Comparison of ENCODE assay signal across 15 cellular contexts in the genomic region with DNA sequence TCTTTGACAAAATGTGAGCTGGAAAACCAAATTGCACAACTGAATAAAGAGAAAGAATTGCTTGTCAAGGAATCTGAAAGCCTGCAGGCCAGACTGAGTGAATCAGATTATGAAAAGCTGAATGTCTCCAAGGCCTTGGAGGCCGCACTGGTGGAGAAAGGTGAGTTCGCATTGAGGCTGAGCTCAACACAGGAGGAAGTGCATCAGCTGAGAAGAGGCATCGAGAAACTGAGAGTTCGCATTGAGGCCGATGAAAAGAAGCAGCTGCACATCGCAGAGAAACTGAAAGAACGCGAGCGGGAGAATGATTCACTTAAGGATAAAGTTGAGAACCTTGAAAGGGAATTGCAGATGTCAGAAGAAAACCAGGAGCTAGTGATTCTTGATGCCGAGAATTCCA. TPM values are rescaled to one million over a fixed set of nuclear protein-coding genes. Genes with fewer than 3 reads are reported as not detected.
DNase-seq lines count a peak whose midpoint lies in the region; ATAC-seq lines count a peak whose summit lies in the region.
"Had no signal": no experiment of that assay in that cellular context is flagged by ENCODE, and none has a peak within 500 bp of the region (broad histone marks: within the 10 kb centered on the region; RNA-seq: fewer than 3 reads in every experiment).

No MANE protein-coding gene starts in this region.

- H3K4me3 Mint-ChIP-seq in activated CD4-positive, alpha-beta T cell treated with anti-CD3 and anti-CD28 coated beads for 36 hours, result no peak overlapping the region
- peak overlapping the region; percentile 63 for H3K4me3 Mint-ChIP-seq in activated naive CD4-positive, alpha-beta T cell treated with anti-CD3 and anti-CD28 coated beads, Interleukin-2, amount 50 U/mL, for 24 hours
- peak overlapping the region; percentile 18 for H3K4me3 Mint-ChIP-seq in T-helper 2 cell treated with Interferon-gamma antibody and Interleukin-4, amounts not matched to agents 5 μg/mL and 100 μg/mL, for 36 hours
- no peak overlapping the region for H3K4me3 Mint-ChIP-seq in stimulated activated memory B cell treated with anti-CD40 and anti-IgM and Interleukin-4, amounts not matched to agents 10 μg/mL and 1 μg/mL and 100 μg/mL, for 72 hours
- H3K4me3 Mint-ChIP-seq: GM23338 had no signal

- POLR2A ChIA-PET in activated CD4-positive, alpha-beta T cell treated with anti-CD3 and anti-CD28 coated beads for 36 hours (lab: Charles Lee), result no interaction called here

- H3K4me1 Mint-ChIP-seq in activated CD4-positive, alpha-beta T cell treated with anti-CD3 and anti-CD28 coated beads for 36 hours, result peaks cover 2% of the 10 kb centered on the region
- H3K4me1 Mint-ChIP-seq in activated naive CD4-positive, alpha-beta T cell treated with anti-CD3 and anti-CD28 coated beads, Interleukin-2, amount 50 U/mL, for 24 hours, result peaks cover 10% of the 10 kb centered on the region
- peaks cover 4% of the 10 kb centered on the region for H3K4me1 Mint-ChIP-seq in T-helper 2 cell treated with Interferon-gamma antibody and Interleukin-4, amounts not matched to agents 5 μg/mL and 100 μg/mL, for 36 hours (ENCODE audit: low read depth)
- no peaks in the 10 kb centered on the region for H3K4me1 Mint-ChIP-seq in stimulated activated memory B cell treated with anti-CD40 and anti-IgM and Interleukin-4, amounts not matched to agents 10 μg/mL and 1 μg/mL and 100 μg/mL, for 72 hours
- H3K4me1 Mint-ChIP-seq: GM23338 had no signal

- intact Hi-C loops in activated CD4-positive, alpha-beta T cell treated with anti-CD3 and anti-CD28 coated beads for 36 hours (cut with DNase I, micrococcal nuclease), result no loop called here

- no peaks in the 10 kb centered on the region for H3K27me3 Mint-ChIP-seq in activated CD4-positive, alpha-beta T cell treated with anti-CD3 and anti-CD28 coated beads for 36 hours
- H3K27me3 Mint-ChIP-seq in activated naive CD4-positive, alpha-beta T cell treated with anti-CD3 and anti-CD28 coated beads, Interleukin-2, amount 50 U/mL, for 24 hours, result no peaks in the 10 kb centered on the region
- H3K27me3 Mint-ChIP-seq in T-helper 2 cell treated with Interferon-gamma antibody and Interleukin-4, amounts not matched to agents 5 μg/mL and 100 μg/mL, for 36 hours (ENCODE audit: low read depth), result no peaks in the 10 kb centered on the region
- H3K27me3 Mint-ChIP-seq in stimulated activated memory B cell treated with anti-CD40 and anti-IgM and Interleukin-4, amounts not matched to agents 10 μg/mL and 1 μg/mL and 100 μg/mL, for 72 hours, result no peaks in the 10 kb centered on the region

- CTCF ChIA-PET in activated CD4-positive, alpha-beta T cell treated with anti-CD3 and anti-CD28 coated beads for 36 hours (lab: Charles Lee), result interaction anchor here (0.6 to 1.6 kb wide), 4 partner anchors 10 to 1660 kb away, joined by 3 to 5 read pairs (median 4); no protein-coding TSS in a partner anchor

- no peak for DNase-seq in activated CD4-positive, alpha-beta T cell treated with anti-CD3 and anti-CD28 coated beads for 36 hours
- no peak for DNase-seq in activated CD4-positive, alpha-beta T cell treated with anti-CD3 and anti-CD28 coated beads for 4 hours
- DNase-seq in activated naive CD4-positive, alpha-beta T cell treated with anti-CD3 and anti-CD28 coated beads, Interleukin-2, amount 50 U/mL, for 16 hours, result no peak
- no peak for DNase-seq in T-helper 2 cell treated with Interferon-gamma antibody and Interleukin-4, amounts not matched to agents 5 μg/mL and 100 μg/mL, for 36 hours (ENCODE audit: low spot score)
- DNase-seq in mesenteric fat pad (ENCODE audit: low spot score) (no peak), ecto neural progenitor cell (ENCODE audit: low spot score) (no peak)
- DNase-seq: 8988T, AML-193, Calu3, DMS 273 treated with DMSO at 0.1 percent for 48 hours, H7 had no signal

- H3K9me3 Mint-ChIP-seq in activated CD4-positive, alpha-beta T cell treated with anti-CD3 and anti-CD28 coated beads for 36 hours (ENCODE audit: low read depth), result peaks cover 27% of the 10 kb centered on the region
- peaks cover 28% of the 10 kb centered on the region for H3K9me3 Mint-ChIP-seq in activated naive CD4-positive, alpha-beta T cell treated with anti-CD3 and anti-CD28 coated beads, Interleukin-2, amount 50 U/mL, for 24 hours
- no peaks in the 10 kb centered on the region for H3K9me3 Mint-ChIP-seq in T-helper 2 cell treated with Interferon-gamma antibody and Interleukin-4, amounts not matched to agents 5 μg/mL and 100 μg/mL, for 36 hours
- H3K9me3 Mint-ChIP-seq in stimulated activated memory B cell treated with anti-CD40 and anti-IgM and Interleukin-4, amounts not matched to agents 10 μg/mL and 1 μg/mL and 100 μg/mL, for 72 hours, result no peaks in the 10 kb centered on the region
- H3K9me3 Mint-ChIP-seq: GM23338 had no signal

- H3K36me3 Mint-ChIP-seq in activated CD4-positive, alpha-beta T cell treated with anti-CD3 and anti-CD28 coated beads for 36 hours (ENCODE audit: low read depth), result peaks cover 55% of the 10 kb centered on the region
- peaks cover 26% of the 10 kb centered on the region for H3K36me3 Mint-ChIP-seq in activated naive CD4-positive, alpha-beta T cell treated with anti-CD3 and anti-CD28 coated beads, Interleukin-2, amount 50 U/mL, for 24 hours
- H3K36me3 Mint-ChIP-seq in T-helper 2 cell treated with Interferon-gamma antibody and Interleukin-4, amounts not matched to agents 5 μg/mL and 100 μg/mL, for 36 hours (ENCODE audit: low read depth), result peaks cover 63% of the 10 kb centered on the region
- no peaks in the 10 kb centered on the region for H3K36me3 Mint-ChIP-seq in stimulated activated memory B cell treated with anti-CD40 and anti-IgM and Interleukin-4, amounts not matched to agents 10 μg/mL and 1 μg/mL and 100 μg/mL, for 72 hours

- peak overlapping the region; percentile 48 for H3K27ac Mint-ChIP-seq in activated CD4-positive, alpha-beta T cell treated with anti-CD3 and anti-CD28 coated beads for 36 hours
- H3K27ac Mint-ChIP-seq in activated naive CD4-positive, alpha-beta T cell treated with anti-CD3 and anti-CD28 coated beads, Interleukin-2, amount 50 U/mL, for 24 hours, result peak overlapping the region; percentile 9
- peak overlapping the region; percentile 11 for H3K27ac Mint-ChIP-seq in T-helper 2 cell treated with Interferon-gamma antibody and Interleukin-4, amounts not matched to agents 5 μg/mL and 100 μg/mL, for 36 hours
- no peak overlapping the region for H3K27ac Mint-ChIP-seq in stimulated activated memory B cell treated with anti-CD40 and anti-IgM and Interleukin-4, amounts not matched to agents 10 μg/mL and 1 μg/mL and 100 μg/mL, for 72 hours
- H3K27ac Mint-ChIP-seq: GM23338 had no signal

- ATAC-seq in activated CD4-positive, alpha-beta T cell treated with anti-CD3 and anti-CD28 coated beads for 36 hours, result no peak
- no peak for ATAC-seq in stimulated activated memory B cell treated with anti-CD40 and anti-IgM and Interleukin-4, amounts not matched to agents 10 μg/mL and 1 μg/mL and 100 μg/mL, for 72 hours
- ATAC-seq: GM23338, HepG2 had no signal

RNA-seq across cellular contexts. Expression of gene CENPF, which starts 42.7 kb away (rescaled TPM):
- total RNA-seq in activated CD4-positive, alpha-beta T cell treated with anti-CD3 and anti-CD28 coated beads for 36 hours, result 100 to 1,000 TPM; 102 to 107 TPM
- total RNA-seq in mesenteric fat pad, result 0.51 TPM

Comparison
In these comparisons a context has a peak if more than half of its experiments do, and no peak if none do; other contexts are left out.
1. H3K4me3 Mint-ChIP-seq: peak in activated naive CD4-positive, alpha-beta T cell treated with anti-CD3 and anti-CD28 coated beads, Interleukin-2, amount 50 U/mL, for 24 hours (single experiment) and T-helper 2 cell treated with Interferon-gamma antibody and Interleukin-4, amounts not matched to agents 5 μg/mL and 100 μg/mL, for 36 hours (single experiment); none in activated CD4-positive, alpha-beta T cell treated with anti-CD3 and anti-CD28 coated beads for 36 hours (single experiment) and stimulated activated memory B cell treated with anti-CD40 and anti-IgM and Interleukin-4, amounts not matched to agents 10 μg/mL and 1 μg/mL and 100 μg/mL, for 72 hours (single experiment).
2. RNA of gene CENPF, which starts 42.7 kb away (total RNA-seq): 102 to 107 TPM in activated CD4-positive, alpha-beta T cell treated with anti-CD3 and anti-CD28 coated beads for 36 hours; 0.51 TPM in mesenteric fat pad (single experiment); every median in the first group is over 10 times any median in the second.